10 cellular contexts compared by ENCODE assay signal in the genomic region with DNA sequence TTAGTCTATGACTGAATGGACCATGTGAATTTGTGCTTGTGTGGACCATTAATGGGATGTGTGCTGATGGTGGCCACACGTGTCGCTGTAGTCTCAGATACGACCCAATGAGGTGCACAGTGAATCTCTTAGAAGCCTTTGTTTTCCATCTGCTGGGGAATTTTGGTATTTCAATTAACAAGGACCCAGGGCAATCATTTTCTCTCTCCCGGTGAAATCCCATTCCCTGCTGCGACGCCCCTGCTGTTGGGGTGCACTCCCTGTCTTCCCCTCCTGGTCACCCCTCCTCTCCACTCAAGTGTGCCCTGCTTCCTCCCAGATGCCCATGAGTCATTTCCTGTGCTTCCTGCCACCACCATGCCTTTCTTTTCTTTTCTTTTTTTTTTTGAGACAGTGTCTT. TPM values are rescaled to one million over a fixed set of nuclear protein-coding genes. Genes with fewer than 3 reads are reported as not detected.
DNase-seq lines count a peak whose midpoint lies in the region; ATAC-seq and TF ChIP-seq lines count a peak whose summit lies in the region.
"Had no signal": no experiment of that assay in that cellular context is flagged by ENCODE, and none has a peak within 500 bp of the region (broad histone marks: within the 10 kb centered on the region; RNA-seq: fewer than 3 reads in every experiment).

No MANE protein-coding gene starts in this region.

- peak; percentile 96 for DNase-seq in A673 (ENCODE audit: low spot score)
- DNase-seq in NCI-H526 treated with DMSO at 0.1 percent for 48 hours (lab: John Stamatoyannopoulos, UW) = peak; percentile 26
- DNase-seq in choroid plexus epithelial cell (ENCODE audit: low read depth) = no peak
- no peak for DNase-seq in activated T-cell treated with anti-CD3 and anti-CD28 coated beads for 4 hours
- no peak for DNase-seq in NCI-H187 treated with DMSO at 0.1 percent for 48 hours (lab: John Stamatoyannopoulos, UW)
- no peak for DNase-seq in effector memory CD8-positive, alpha-beta T cell
- no peak for DNase-seq in NCI-H1417 (lab: John Stamatoyannopoulos, UW)
- DNase-seq: DMS153, T-cell had no signal

- peaks cover 16% of the 10 kb centered on the region for H3K4me1 ChIP-seq in A673 (ENCODE audit: insufficient read depth, low read length, poor library complexity, severe bottlenecking)

- CTCF ChIA-PET in A673 (lab: Charles Lee) = no interaction called here

- no peak overlapping the region for H3K27ac Mint-ChIP-seq in effector memory CD8-positive, alpha-beta T cell
- H3K27ac Mint-ChIP-seq: T-cell had no signal

- no peaks in the 10 kb centered on the region for H3K4me1 Mint-ChIP-seq in effector memory CD8-positive, alpha-beta T cell (ENCODE audit: low read depth in 2 of 2)

- no peaks in the 10 kb centered on the region for H3K36me3 ChIP-seq in A673 (ENCODE audit: insufficient read depth, low read length, poor library complexity, severe bottlenecking)

- intact Hi-C loops in A673 (cut with micrococcal nuclease; ENCODE audit: unreplicated experiment) = loop anchor here (5.0 kb wide), 1 partner anchor 247 kb away; the partner anchor contains the start of gene SHQ1

- BruUV-seq in A673 (replicated peaks; lab: Mats Ljungman, UMichigan) = no TSS peak

- H3K27me3 ChIP-seq in A673 (replicated peaks; ENCODE audit: insufficient read depth, low read depth, low read length, poor library complexity) = no peaks in the 10 kb centered on the region

- no peak overlapping the region for H3K4me3 Mint-ChIP-seq in effector memory CD8-positive, alpha-beta T cell

- no peaks in the 10 kb centered on the region for H3K9me3 ChIP-seq in A673 (ENCODE audit: low read depth, low read length, poor library complexity, severe bottlenecking)

- peaks cover 12 to 24% of the 10 kb centered on the region in 2 donors for H3K27me3 Mint-ChIP-seq in effector memory CD8-positive, alpha-beta T cell

- H3K9me3 Mint-ChIP-seq in effector memory CD8-positive, alpha-beta T cell = no peaks in the 10 kb centered on the region
- H3K9me3 Mint-ChIP-seq: T-cell had no signal

- POLR2A ChIA-PET in A673 (lab: Charles Lee; ENCODE audit: low non-redundant PET) = no interaction called here

- H3K27ac ChIP-seq in A673 (ENCODE audit: low read depth, low read length, poor library complexity, severe bottlenecking) = peak overlapping the region; percentile 84

- peak; percentile 59 for TF ChIP-seq CTCF in A673 (conservative IDR thresholded peaks at IDR 0.05; ENCODE audit: low read depth, low read length)
- peak; percentile 23 for TF ChIP-seq CTCF in choroid plexus epithelial cell (conservative IDR thresholded peaks at IDR 0.05; ENCODE audit: low read depth, low read length)

- H3K36me3 Mint-ChIP-seq in effector memory CD8-positive, alpha-beta T cell (ENCODE audit: insufficient read depth) = no peaks in the 10 kb centered on the region
- H3K36me3 Mint-ChIP-seq: T-cell had no signal

- peak overlapping the region; percentile 24 for H3K4me3 ChIP-seq in A673 (ENCODE audit: low read depth, low read length, poor library complexity, severe bottlenecking)
- H3K4me3 ChIP-seq in choroid plexus epithelial cell (ENCODE audit: low read depth, low read length) = no peak overlapping the region

- peak; percentile 49 for ATAC-seq in GM21390 (IDR thresholded peaks at IDR 0.05; ENCODE audit: unreplicated experiment)
- no peak for ATAC-seq in effector memory CD8-positive, alpha-beta T cell (replicated peaks)

RNA-seq across cellular contexts. Expression of gene EBLN2, which starts 32.7 kb away (rescaled TPM):
- total RNA-seq in A673 (2021) = 2.2 and 3.8 TPM in 2 replicates

Comparison
In these comparisons a context has a peak if more than half of its experiments do, and no peak if none do; other contexts are left out.
1. DNase-seq: peak in A673 (single experiment) and NCI-H526 treated with DMSO at 0.1 percent for 48 hours (single experiment); none in choroid plexus epithelial cell (single experiment), activated T-cell treated with anti-CD3 and anti-CD28 coated beads for 4 hours (single experiment), NCI-H187 treated with DMSO at 0.1 percent for 48 hours (single experiment), effector memory CD8-positive, alpha-beta T cell (0 of 3) and NCI-H1417 (0 of 3).